Comparison of ENCODE assay signal across 13 cellular contexts in the genomic region with DNA sequence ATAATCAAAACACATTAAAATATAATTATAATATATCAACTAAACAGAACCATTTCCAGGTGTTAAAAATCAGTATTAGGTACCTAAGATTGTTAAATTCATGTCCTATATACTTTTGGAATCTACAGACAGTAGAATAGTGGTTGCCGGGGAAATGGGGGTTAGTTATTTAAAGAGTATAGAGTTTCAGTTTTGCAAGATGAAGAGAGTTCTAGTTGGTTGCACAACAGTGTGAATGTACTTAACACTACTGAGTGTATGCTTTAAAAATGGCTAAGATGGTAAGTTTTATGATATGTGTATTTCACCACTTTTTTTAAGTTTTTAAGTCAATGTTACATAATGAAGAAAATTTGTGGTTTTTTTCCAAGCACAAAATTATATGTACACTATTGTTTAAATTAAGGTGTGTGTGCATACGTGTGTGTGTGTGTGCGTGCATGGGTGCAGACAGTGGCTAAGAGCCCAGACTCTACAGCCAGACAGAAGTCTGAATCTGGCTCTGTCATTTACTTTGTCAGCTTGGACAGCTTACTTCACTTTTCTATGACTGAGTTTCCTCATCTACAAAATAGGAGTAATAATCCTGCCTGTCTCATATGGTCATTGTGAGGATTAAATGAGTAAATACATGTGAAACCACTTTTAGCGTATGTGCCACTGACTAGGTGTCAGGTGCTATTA. TPM values are rescaled to one million over a fixed set of nuclear protein-coding genes. Genes with fewer than 3 reads are reported as not detected.
DNase-seq lines count a peak whose midpoint lies in the region; ATAC-seq, FAIRE-seq and TF ChIP-seq lines count a peak whose summit lies in the region.
"Had no signal": no experiment of that assay in that cellular context is flagged by ENCODE, and none has a peak within 500 bp of the region (broad histone marks: within the 10 kb centered on the region; RNA-seq: fewer than 3 reads in every experiment).

No MANE protein-coding gene starts in this region.

- DNase-seq in GM12878 (ENCODE audit: low read depth, low spot score) (no peak), BE2C (no peak), OCI-M1 (lab: John Stamatoyannopoulos, UW) (no peak)
- DNase-seq in stimulated activated naive CD8-positive, alpha-beta T cell treated with anti-CD3 and anti-CD28 coated beads, Interleukin-15, amount 100 ng/mL, for 72 hours: no peak
- DNase-seq in stimulated activated CD4-positive, alpha-beta T cell treated with anti-CD3 and anti-CD28 coated beads, Interleukin-15, amount 100 ng/mL, for 24 hours: no peak
- DNase-seq: activated effector memory CD4-positive, alpha-beta T cell treated with Interleukin-2 at 50 U/mL for 16 hours; Calu3; caudate nucleus; NCI-H524 treated with DMSO at 0.1 percent for 48 hours had no signal

- no peaks in the 10 kb centered on the region for H3K27me3 ChIP-seq in GM12878 (replicated peaks in 1 of 2; ENCODE audit: control insufficient read depth in 2 of 2, insufficient read depth in 2 of 2, low read length in 1 of 2)
- no peaks in the 10 kb centered on the region for H3K27me3 ChIP-seq in BE2C

- WGBS in GM12878 (ENCODE audit: insufficient coverage, insufficient replicate concordance, low lambda C conversion rate, missing lambda C conversion rate): 4% methylated on average over 4 of the region's 4 CpGs

- no peak for TF ChIP-seq POLR2A in GM12878 (IDR thresholded peaks at IDR 0.05; ENCODE audit: low read depth, low read length)

- H3K9me3 Mint-ChIP-seq in stimulated activated naive CD8-positive, alpha-beta T cell treated with anti-CD3 and anti-CD28 coated beads, Interleukin-15, amount 100 ng/mL, for 72 hours: no peaks in the 10 kb centered on the region

- POLR2A ChIA-PET in GM12878 (lab: Charles Lee): no interaction called here

- H3K9me3 ChIP-seq in GM12878 (replicated peaks; ENCODE audit: control insufficient read depth, insufficient read depth, low read length) (no peaks in the 10 kb centered on the region), BE2C (no peaks in the 10 kb centered on the region)

- no peaks in the 10 kb centered on the region for H3K27me3 Mint-ChIP-seq in stimulated activated naive CD8-positive, alpha-beta T cell treated with anti-CD3 and anti-CD28 coated beads, Interleukin-15, amount 100 ng/mL, for 72 hours

- CTCF ChIA-PET in GM12878 (lab: Yijun Ruan, JAX): interaction anchor here (1.0 kb wide), 1 partner anchor 67 kb away, joined by 3 read pairs; no protein-coding TSS in a partner anchor

- H4K20me1 ChIP-seq in GM12878 (ENCODE audit: control insufficient read depth, insufficient read depth): no peaks in the 10 kb centered on the region

- TF ChIP-seq CTCF in GM12878 (IDR thresholded peaks at IDR 0.05 in 2 of 3, conservative IDR thresholded peaks at IDR 0.05 in 1 of 3; ENCODE audit: control insufficient read depth in 2 of 3, extremely low read depth in 1 of 3, insufficient read depth in 1 of 3, low read depth in 3 of 3, low read length in 3 of 3) (no peak), BE2C (IDR thresholded peaks at IDR 0.05; ENCODE audit: low read depth, low read length) (no peak)

- no peaks in the 10 kb centered on the region for H3K4me1 Mint-ChIP-seq in stimulated activated naive CD8-positive, alpha-beta T cell treated with anti-CD3 and anti-CD28 coated beads, Interleukin-15, amount 100 ng/mL, for 72 hours

- no peak for TF ChIP-seq RAD21 in GM12878 (IDR thresholded peaks at IDR 0.05; ENCODE audit: insufficient read depth, low read depth, low read length)

- peaks cover 3% of the 10 kb centered on the region for H3K79me2 ChIP-seq in GM12878 (ENCODE audit: control insufficient read depth, insufficient read depth, low read length)

- in situ Hi-C loops in GM12878 (cut with MboI): no loop called here

- no peak overlapping the region for H3K4me3 Mint-ChIP-seq in stimulated activated naive CD8-positive, alpha-beta T cell treated with anti-CD3 and anti-CD28 coated beads, Interleukin-15, amount 100 ng/mL, for 72 hours

- H3K27ac ChIP-seq in GM12878 (ENCODE audit: control insufficient read depth, insufficient read depth): no peak overlapping the region; the same call in 1 of the 2 replicates

- SMC1A ChIA-PET in GM12878 (lab: Charles Lee; ENCODE audit: uncharacterized antibody, unreplicated experiment): interaction anchor here (1.4 kb wide), 1 partner anchor 19 kb away, joined by 6 read pairs; no protein-coding TSS in a partner anchor

- no peak for TF ChIP-seq EP300 in GM12878 (IDR thresholded peaks at IDR 0.05; ENCODE audit: borderline replicate concordance in 1 of 2, control insufficient read depth in 1 of 2, low read depth in 2 of 2, low read length in 2 of 2)

- RAD21 ChIA-PET in GM12878 (lab: Charles Lee; ENCODE audit: unreplicated experiment): no interaction called here

- intact Hi-C loops in GM12878 (cut with micrococcal nuclease; ENCODE audit: unreplicated experiment): loop anchor here (1.0 kb wide), 1 partner anchor 22 kb away; no protein-coding TSS in a partner anchor

- peak overlapping the region; percentile 51 for H3K4me2 ChIP-seq in GM12878 (ENCODE audit: control insufficient read depth, insufficient read depth)

- H3K4me1 ChIP-seq in GM12878 (ENCODE audit: control insufficient read depth, insufficient read depth, low read length): peaks cover 26% of the 10 kb centered on the region
- H3K4me1 ChIP-seq in BE2C: peaks cover 25% of the 10 kb centered on the region

- peak; percentile 73 for ATAC-seq in GM18502 (IDR thresholded peaks at IDR 0.05; ENCODE audit: poor library complexity, unreplicated experiment)
- ATAC-seq in GM21390 (IDR thresholded peaks at IDR 0.05; ENCODE audit: unreplicated experiment): peak; percentile 86
- peak; percentile 85 for ATAC-seq in HG03432 (IDR thresholded peaks at IDR 0.05; ENCODE audit: unreplicated experiment)
- ATAC-seq in GM12878: peak; percentile 96
- no peak for ATAC-seq in stimulated activated naive CD8-positive, alpha-beta T cell treated with anti-CD3 and anti-CD28 coated beads, Interleukin-15, amount 100 ng/mL, for 72 hours

- peak; percentile 84 for FAIRE-seq in GM12878 (lab: Jason Lieb, UNC)
- FAIRE-seq: urothelium cell line had no signal

- no peak overlapping the region for H2AFZ ChIP-seq in GM12878 (ENCODE audit: control insufficient read depth, low read depth, low read length)

- H3K9ac ChIP-seq in GM12878 (ENCODE audit: control insufficient read depth, insufficient read depth, low read length): no peak overlapping the region

- no peak overlapping the region for H3K4me3 ChIP-seq in GM12878
- no peak overlapping the region for H3K4me3 ChIP-seq in BE2C (ENCODE audit: low read depth, low read length)

- no peak overlapping the region for H3K27ac Mint-ChIP-seq in stimulated activated naive CD8-positive, alpha-beta T cell treated with anti-CD3 and anti-CD28 coated beads, Interleukin-15, amount 100 ng/mL, for 72 hours

- peaks cover 2 to 4% of the 10 kb centered on the region in 2 experiments; a peak in 2 of 4 replicates for H3K36me3 ChIP-seq in GM12878 (ENCODE audit: control insufficient read depth in 2 of 2, insufficient read depth in 2 of 2, low read length in 1 of 2)
- H3K36me3 ChIP-seq in BE2C: peaks cover 5% of the 10 kb centered on the region

- BruUV-seq in GM12878 (replicated peaks; lab: Mats Ljungman, UMichigan): no TSS peak

TF ChIP-seq in GM12878, 131 proteins besides CTCF, POLR2A, EP300 and RAD21 (continues in another document):
- no peak for TF ChIP-seq KDM1A (IDR thresholded peaks at IDR 0.05; ENCODE audit: borderline replicate concordance)

RNA-seq across cellular contexts. Expression of gene PHAF1, which starts 25.3 kb away (rescaled TPM):
- total RNA-seq in GM12878 (2013; cell fraction: nucleolus; rRNA removed): 63.5 and 64.7 TPM in 2 replicates
- 16.8 and 17.5 TPM in 2 replicates for total RNA-seq in GM12878 (2014; rRNA removed)
- total RNA-seq in GM12878 (2014; rRNA removed; fragmentation: Illumina TruSeq; extraction: Trizol): 10.2 and 10.5 TPM in 2 replicates
- total RNA-seq in GM12878 (2021): 9.8 and 11.0 TPM in 2 replicates
- 5.7 TPM for polyA plus RNA-seq in GM12878 (2011; ENCODE audit: low read depth)
- 14.0 and 20.9 TPM in 2 replicates for polyA plus RNA-seq in GM12878 (2011; rRNA removed)
- 16.7 and 20.1 TPM in 2 replicates for polyA plus RNA-seq in GM12878 (2011; cell fraction: cytosol; rRNA removed)
- polyA plus RNA-seq in GM12878 (2011; cell fraction: nucleus; rRNA removed): 31.2 and 38.9 TPM in 2 replicates
- 7.8 and 8.9 TPM in 2 replicates for polyA plus RNA-seq in GM12878 (2012)
- polyA plus RNA-seq in GM12878 (2014; fragmentation: Illumina TruSeq; extraction: Trizol): 10.6 and 14.1 TPM in 2 replicates
- 1 to 10 TPM; 4.5 to 6.1 TPM for polyA plus RNA-seq in GM12878 (2014; fragmentation: Nextera tagmentation; extraction: Ambion mirVana)
- polyA plus RNA-seq in GM12878 (2014; rRNA removed): 13.0 and 17.3 TPM in 2 replicates
- 10 to 100 TPM; 15.8 to 16.9 TPM for polyA plus RNA-seq in GM12878 (2016; fragmentation: Nextera tagmentation; extraction: Ambion mirVana)
- polyA minus RNA-seq in GM12878 (2011; rRNA and poly(A)+ RNA removed): 19.5 and 36.8 TPM in 2 replicates
- 6.1 and 8.6 TPM in 2 replicates for polyA minus RNA-seq in GM12878 (2011; cell fraction: cytosol; rRNA and poly(A)+ RNA removed)
- polyA minus RNA-seq in GM12878 (2011; cell fraction: nucleus; rRNA and poly(A)+ RNA removed): 19.0 and 24.4 TPM in 2 replicates
- polyA plus RNA-seq in BE2C (2012; ENCODE audit: insufficient read depth, insufficient read length, low read depth): 34.2 TPM

RNA-seq across cellular contexts. Expression of gene CBFB, which starts 55.5 kb away (rescaled TPM):
- 58.4 and 64.5 TPM in 2 replicates for total RNA-seq in GM12878 (2013; cell fraction: nucleolus; rRNA removed)
- 65.0 and 70.8 TPM in 2 replicates for total RNA-seq in GM12878 (2014; rRNA removed)
- 61.8 and 76.7 TPM in 2 replicates for total RNA-seq in GM12878 (2014; rRNA removed; fragmentation: Illumina TruSeq; extraction: Trizol)
- 83.4 and 83.8 TPM in 2 replicates for total RNA-seq in GM12878 (2021)
- 14.7 TPM for polyA plus RNA-seq in GM12878 (2011; ENCODE audit: low read depth)
- polyA plus RNA-seq in GM12878 (2011; rRNA removed): 81.6 and 92.3 TPM in 2 replicates
- 26.2 and 32.0 TPM in 2 replicates for polyA plus RNA-seq in GM12878 (2011; cell fraction: cytosol; rRNA removed)
- polyA plus RNA-seq in GM12878 (2011; cell fraction: nucleus; rRNA removed): 21.6 and 37.6 TPM in 2 replicates
- 30.0 and 34.5 TPM in 2 replicates for polyA plus RNA-seq in GM12878 (2012)
- 56.1 and 66.4 TPM in 2 replicates for polyA plus RNA-seq in GM12878 (2014; fragmentation: Illumina TruSeq; extraction: Trizol)
- polyA plus RNA-seq in GM12878 (2014; fragmentation: Nextera tagmentation; extraction: Ambion mirVana): 10 to 100 TPM; 25.3 to 43.6 TPM
- 43.0 and 52.1 TPM in 2 replicates for polyA plus RNA-seq in GM12878 (2014; rRNA removed)
- 10 to 100 TPM; 31.6 to 75.1 TPM for polyA plus RNA-seq in GM12878 (2016; fragmentation: Nextera tagmentation; extraction: Ambion mirVana)
- polyA minus RNA-seq in GM12878 (2011; rRNA and poly(A)+ RNA removed): 35.3 and 68.1 TPM in 2 replicates
- 34.1 and 47.1 TPM in 2 replicates for polyA minus RNA-seq in GM12878 (2011; cell fraction: cytosol; rRNA and poly(A)+ RNA removed)
- polyA minus RNA-seq in GM12878 (2011; cell fraction: nucleus; rRNA and poly(A)+ RNA removed): 13.9 and 25.5 TPM in 2 replicates
- 51.0 TPM for polyA plus RNA-seq in BE2C (2012; ENCODE audit: insufficient read depth, insufficient read length, low read depth)
